ENCODE assay signal across 9 cellular contexts in genomic region chr3:36309092-36309491, GRCh38.
"Had no signal": no experiment of that assay in that cellular context is flagged by ENCODE, and none has a peak within 500 bp of the region (broad histone marks: within the 10 kb centered on the region; RNA-seq: fewer than 3 reads in every experiment).

No MANE protein-coding gene starts in this region.

- DNase-seq: GOT3, H7, H9, HCEC 1CT, HFFc6 had no signal

- H3K36me3 ChIP-seq: HAP-1 had no signal

- ATAC-seq: GM23338, HCT116 had no signal

- H3K9me3 ChIP-seq: HAP-1 had no signal

- H3K9ac ChIP-seq: GM23248 had no signal

- H2AFZ ChIP-seq: GM23248, GM23338 had no signal

- H3K4me1 ChIP-seq: HAP-1 had no signal

- H3K4me3 ChIP-seq: GM23248, GM23338, HAP-1 had no signal

- H3K4me2 ChIP-seq: GM23338 had no signal

- H3K27ac ChIP-seq: GM23248 had no signal
